In genomic region chr10:56662765-56663447, GRCh38 we compare ENCODE assay signal across 15 cellular contexts.
DNase-seq lines count a peak whose midpoint lies in the region; ATAC-seq and TF ChIP-seq lines count a peak whose summit lies in the region.
"Had no signal": no experiment of that assay in that cellular context is flagged by ENCODE, and none has a peak within 500 bp of the region (broad histone marks: within the 10 kb centered on the region; RNA-seq: fewer than 3 reads in every experiment).

No MANE protein-coding gene starts in this region.

- H3K27ac Mint-ChIP-seq in endodermal cell = no peak overlapping the region

- ATAC-seq in GM18909 (IDR thresholded peaks at IDR 0.05; ENCODE audit: poor library complexity, unreplicated experiment) = peak; percentile 97
- peak; percentile 86 for ATAC-seq in GM21576 (IDR thresholded peaks at IDR 0.05; ENCODE audit: unreplicated experiment)
- peak; percentile 67 for ATAC-seq in HG03045 (IDR thresholded peaks at IDR 0.05; ENCODE audit: unreplicated experiment)
- ATAC-seq in left ventricle myocardium superior = no peak
- ATAC-seq: stimulated activated naive CD8-positive, alpha-beta T cell treated with anti-CD3 and anti-CD28 coated beads, Interleukin-15, Interleukin-2, amounts not matched to agents 100 U/mL and 50 U/mL, for 24 hours had no signal

- H3K9me3 ChIP-seq in OCI-LY3 (ENCODE audit: insufficient read depth, low read length) (no peaks in the 10 kb centered on the region), endodermal cell (ENCODE audit: control insufficient read depth, low read length) (no peaks in the 10 kb centered on the region)
- H3K9me3 ChIP-seq: BLaER1 treated with 17β-estradiol and CSF1 and Interleukin-3, amounts not matched to agents 10 nM and 100 nM; colonic mucosa had no signal

- intact Hi-C loops in left ventricle myocardium superior (cut with micrococcal nuclease) = no loop called here

- H3K9ac ChIP-seq in OCI-LY3 (ENCODE audit: low read length) (no peak overlapping the region), endodermal cell (ENCODE audit: extremely low read depth, low read length, poor library complexity, severe bottlenecking) (no peak overlapping the region)
- H3K9ac ChIP-seq: BLaER1 treated with 17β-estradiol and CSF1 and Interleukin-3, amounts not matched to agents 10 nM and 100 nM had no signal

- no peaks in the 10 kb centered on the region for H3K27me3 ChIP-seq in OCI-LY3 (ENCODE audit: low read depth, low read length)
- H3K27me3 ChIP-seq in endodermal cell (ENCODE audit: control insufficient read depth, insufficient read depth, low read length, poor library complexity, severe bottlenecking) = no peaks in the 10 kb centered on the region
- H3K27me3 ChIP-seq: BLaER1 treated with 17β-estradiol and CSF1 and Interleukin-3, amounts not matched to agents 10 nM and 100 nM; colonic mucosa had no signal

- H4K20me1 ChIP-seq in OCI-LY3 (ENCODE audit: insufficient read depth, low read length) = no peaks in the 10 kb centered on the region
- H4K20me1 ChIP-seq: BLaER1 treated with 17β-estradiol and CSF1 and Interleukin-3, amounts not matched to agents 10 nM and 100 nM had no signal

- no peaks in the 10 kb centered on the region for H3K36me3 Mint-ChIP-seq in endodermal cell (ENCODE audit: low read depth)

- no peak for TF ChIP-seq CTCF in OCI-LY3 (IDR thresholded peaks at IDR 0.05; ENCODE audit: low read depth, low read length)
- no peak for TF ChIP-seq CTCF in endodermal cell (conservative IDR thresholded peaks at IDR 0.05)

- no peak overlapping the region for H3K4me3 Mint-ChIP-seq in endodermal cell

- H3K36me3 ChIP-seq in OCI-LY3 (replicated peaks; ENCODE audit: low read depth, low read length) (no peaks in the 10 kb centered on the region), endodermal cell (ENCODE audit: control insufficient read depth, insufficient read depth, low read length) (no peaks in the 10 kb centered on the region)
- H3K36me3 ChIP-seq: BLaER1 treated with 17β-estradiol and CSF1 and Interleukin-3, amounts not matched to agents 10 nM and 100 nM; colonic mucosa had no signal

- peaks cover 6% of the 10 kb centered on the region for H3K4me1 Mint-ChIP-seq in endodermal cell

- peaks cover 8% of the 10 kb centered on the region for H3K27me3 Mint-ChIP-seq in endodermal cell (ENCODE audit: insufficient read depth)

- H3K4me1 ChIP-seq in OCI-LY3 (ENCODE audit: low read length) = peaks cover 13% of the 10 kb centered on the region
- H3K4me1 ChIP-seq in endodermal cell (ENCODE audit: control insufficient read depth, insufficient read depth, low read length) = peaks cover 3% of the 10 kb centered on the region
- H3K4me1 ChIP-seq: colonic mucosa had no signal

- H3K27ac ChIP-seq in OCI-LY3 (ENCODE audit: low read length) (peak overlapping the region; percentile 6; the same call in 1 of the 2 replicates), endodermal cell (ENCODE audit: low read depth, low read length) (no peak overlapping the region)
- H3K27ac ChIP-seq: BLaER1 treated with 17β-estradiol and CSF1 and Interleukin-3, amounts not matched to agents 10 nM and 100 nM; colonic mucosa had no signal

- no peak for DNase-seq in endodermal cell
- no peak for DNase-seq in NCI-H524 treated with DMSO at 0.1 percent for 48 hours (lab: John Stamatoyannopoulos, UW)
- DNase-seq in activated CD8-positive, alpha-beta memory T cell treated with anti-CD3 and anti-CD28 coated beads, Interleukin-2, amount 50 U/mL, for 4 hours = no peak
- DNase-seq in left ventricle myocardium superior = no peak
- DNase-seq: colonic mucosa; NCI-H1105 treated with DMSO at 0.1 percent for 48 hours; NCI-H526; stimulated activated CD4-positive, alpha-beta T cell treated with anti-CD3 and anti-CD28 coated beads, Interleukin-2, amount 100 ng/mL, for 24 hours; stimulated activated naive CD8-positive, alpha-beta T cell treated with anti-CD3 and anti-CD28 coated beads, Interleukin-15, Interleukin-2, amounts not matched to agents 100 U/mL and 50 U/mL, for 24 hours; T1000 had no signal

- no peaks in the 10 kb centered on the region for H3K9me3 Mint-ChIP-seq in endodermal cell

- no peak overlapping the region for H3K4me3 ChIP-seq in OCI-LY3 (ENCODE audit: low read length)
- H3K4me3 ChIP-seq in endodermal cell (ENCODE audit: low read length) = no peak overlapping the region
- H3K4me3 ChIP-seq: BLaER1 treated with 17β-estradiol and CSF1 and Interleukin-3, amounts not matched to agents 10 nM and 100 nM; colonic mucosa had no signal

- H2AFZ ChIP-seq in OCI-LY3 (ENCODE audit: low read depth, low read length) = no peak overlapping the region

- H3K79me2 ChIP-seq in OCI-LY3 (ENCODE audit: low read length) = no peaks in the 10 kb centered on the region

- H3K4me2 ChIP-seq in OCI-LY3 (ENCODE audit: low read length) = peak overlapping the region; percentile 19; the same call in 1 of the 2 replicates
- H3K4me2 ChIP-seq: BLaER1 treated with 17β-estradiol and CSF1 and Interleukin-3, amounts not matched to agents 10 nM and 100 nM had no signal
